In the genomic region with DNA sequence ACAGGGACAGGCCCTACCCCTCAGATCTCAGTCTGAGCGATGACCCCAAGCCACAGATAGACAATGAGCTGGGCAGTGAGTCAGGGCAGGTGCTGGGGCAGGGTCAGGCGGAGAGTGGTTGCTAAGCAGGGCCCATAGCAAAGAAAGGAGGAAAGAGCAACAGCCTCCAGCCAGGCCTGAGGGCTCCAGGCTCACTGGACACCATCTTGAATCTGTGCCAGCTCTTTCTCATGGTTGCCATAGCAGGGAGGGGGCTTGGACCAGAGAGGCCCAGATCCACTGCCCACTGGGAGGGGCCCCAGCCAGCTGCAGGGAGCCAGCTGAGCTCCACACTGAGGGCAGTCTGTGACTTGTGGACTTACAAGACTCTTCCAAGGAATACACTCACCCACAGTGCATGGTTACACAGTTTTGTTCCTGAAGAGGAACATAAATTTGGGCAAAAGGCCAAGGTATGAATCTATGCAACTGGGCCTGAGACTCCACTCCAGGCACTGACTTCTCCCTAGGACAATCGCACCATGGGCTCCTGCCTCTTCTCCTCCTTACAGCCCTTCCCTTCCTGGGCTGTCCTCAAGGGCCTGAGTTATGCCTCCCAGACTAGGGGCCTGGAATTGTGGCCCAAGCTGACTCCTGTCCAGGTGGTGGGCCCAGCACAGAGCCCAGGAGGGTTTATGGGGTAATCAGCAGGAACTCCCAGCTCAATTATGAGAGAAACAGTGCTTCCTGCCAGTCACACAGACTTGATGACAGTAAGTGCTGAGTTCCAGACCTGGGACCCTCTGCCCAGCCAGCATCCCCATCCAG, we compare ENCODE assay signal across 9 cellular contexts. TPM values are rescaled to one million over a fixed set of nuclear protein-coding genes. Genes with fewer than 3 reads are reported as not detected.
DNase-seq lines count a peak whose midpoint lies in the region; ATAC-seq and TF ChIP-seq lines count a peak whose summit lies in the region.
"Had no signal": no experiment of that assay in that cellular context is flagged by ENCODE, and none has a peak within 500 bp of the region (broad histone marks: within the 10 kb centered on the region; RNA-seq: fewer than 3 reads in every experiment).

No MANE protein-coding gene starts in this region.

- no peaks in the 10 kb centered on the region for H3K36me3 ChIP-seq in brain microvascular endothelial cell (replicated peaks)

- H3K4me1 Mint-ChIP-seq in activated CD4-positive, alpha-beta T cell treated with anti-CD3 and anti-CD28 coated beads for 36 hours, result peaks cover 14% of the 10 kb centered on the region
- peaks cover 11% of the 10 kb centered on the region for H3K4me1 Mint-ChIP-seq in type B pancreatic cell (ENCODE audit: unreplicated experiment)

- H3K27me3 ChIP-seq in brain microvascular endothelial cell (replicated peaks) (no peaks in the 10 kb centered on the region), layer of hippocampus (ENCODE audit: control insufficient read depth, insufficient read depth, low read length) (no peaks in the 10 kb centered on the region)

- intact Hi-C loops in activated CD4-positive, alpha-beta T cell treated with anti-CD3 and anti-CD28 coated beads for 36 hours (cut with DNase I, micrococcal nuclease), result no loop called here

- TF ChIP-seq CTCF in brain microvascular endothelial cell (IDR thresholded peaks at IDR 0.05; ENCODE audit: low read depth, low read length, missing control alignments) (no peak), type B pancreatic cell (conservative IDR thresholded peaks at IDR 0.05) (no peak)

- H3K9me3 Mint-ChIP-seq in activated CD4-positive, alpha-beta T cell treated with anti-CD3 and anti-CD28 coated beads for 36 hours (ENCODE audit: low read depth), result no peaks in the 10 kb centered on the region
- H3K9me3 Mint-ChIP-seq in type B pancreatic cell, result no peaks in the 10 kb centered on the region

- no peak overlapping the region for H3K27ac Mint-ChIP-seq in activated CD4-positive, alpha-beta T cell treated with anti-CD3 and anti-CD28 coated beads for 36 hours
- H3K27ac Mint-ChIP-seq in type B pancreatic cell, result no peak overlapping the region

- CTCF ChIA-PET in activated CD4-positive, alpha-beta T cell treated with anti-CD3 and anti-CD28 coated beads for 36 hours (lab: Charles Lee), result interaction anchor here (0.6 to 1.2 kb wide), 3 partner anchors 14 to 143 kb away, joined by 3 read pairs; no protein-coding TSS in a partner anchor

- POLR2A ChIA-PET in activated CD4-positive, alpha-beta T cell treated with anti-CD3 and anti-CD28 coated beads for 36 hours (lab: Charles Lee), result interaction anchor here (0.7 kb wide), 2 partner anchors 11 to 92 kb away, joined by 3 read pairs; a partner anchor contains a TSS

- peak; percentile 2 for DNase-seq in activated CD4-positive, alpha-beta T cell treated with anti-CD3 and anti-CD28 coated beads for 36 hours
- no peak for DNase-seq in activated CD4-positive, alpha-beta T cell treated with anti-CD3 and anti-CD28 coated beads for 1 hour
- DNase-seq in brain microvascular endothelial cell (peak; percentile 60), type B pancreatic cell (ENCODE audit: extremely low spot score, unreplicated experiment) (peak; percentile 61), HT-29 (ENCODE audit: low spot score) (no peak)
- DNase-seq in stimulated activated CD4-positive, alpha-beta T cell treated with anti-CD3 and anti-CD28 coated beads, Interleukin-2, amount 100 ng/mL, for 24 hours, result no peak
- DNase-seq: H7 had no signal

- in situ Hi-C loops in brain microvascular endothelial cell (cut with HindIII; ENCODE audit: low pct_ligation_motif_present, low sequenced_read_pairs), result no loop called here

- H3K36me3 Mint-ChIP-seq in activated CD4-positive, alpha-beta T cell treated with anti-CD3 and anti-CD28 coated beads for 36 hours (ENCODE audit: low read depth), result no peaks in the 10 kb centered on the region
- H3K36me3 Mint-ChIP-seq in type B pancreatic cell, result no peaks in the 10 kb centered on the region

- ATAC-seq in activated CD4-positive, alpha-beta T cell treated with anti-CD3 and anti-CD28 coated beads for 36 hours, result no peak
- ATAC-seq in GM18498 (IDR thresholded peaks at IDR 0.05; ENCODE audit: unreplicated experiment), result no peak

- H3K4me3 ChIP-seq in brain microvascular endothelial cell (ENCODE audit: low read depth, low read length), result no peak overlapping the region

- no peak overlapping the region for H3K4me3 Mint-ChIP-seq in activated CD4-positive, alpha-beta T cell treated with anti-CD3 and anti-CD28 coated beads for 36 hours
- H3K4me3 Mint-ChIP-seq in type B pancreatic cell, result no peak overlapping the region

- H3K27ac ChIP-seq in brain microvascular endothelial cell (peak overlapping the region; percentile 13), layer of hippocampus (ENCODE audit: low read depth, low read length) (peak overlapping the region; percentile 57)

- H3K27me3 Mint-ChIP-seq in activated CD4-positive, alpha-beta T cell treated with anti-CD3 and anti-CD28 coated beads for 36 hours, result no peaks in the 10 kb centered on the region
- no peaks in the 10 kb centered on the region for H3K27me3 Mint-ChIP-seq in type B pancreatic cell

RNA-seq across cellular contexts. Expression of a gene that starts 59.9 kb away (rescaled TPM):
- total RNA-seq in activated CD4-positive, alpha-beta T cell treated with anti-CD3 and anti-CD28 coated beads for 36 hours, result not detected
- 1.1 and 3.2 TPM in 2 replicates for total RNA-seq in type B pancreatic cell (ENCODE audit: low replicate concordance)
- 0.26 TPM in 1 of 2 replicates, not detected in the other for total RNA-seq in HT-29 (2014; rRNA removed; shearing (Covaris generic))

Comparison
In these comparisons a context has a peak if more than half of its experiments do, and no peak if none do; other contexts are left out.
1. DNase-seq: peak in activated CD4-positive, alpha-beta T cell treated with anti-CD3 and anti-CD28 coated beads for 36 hours (single experiment), brain microvascular endothelial cell (single experiment) and type B pancreatic cell (single experiment); none in activated CD4-positive, alpha-beta T cell treated with anti-CD3 and anti-CD28 coated beads for 1 hour (single experiment), HT-29 (single experiment) and stimulated activated CD4-positive, alpha-beta T cell treated with anti-CD3 and anti-CD28 coated beads, Interleukin-2, amount 100 ng/mL, for 24 hours (0 of 2).